ENCODE assay signal across 17 cellular contexts in genomic region chr12:126337556-126337955, GRCh38.
A peak's percentile ranks its signal among the peaks of the same experiment; 100 is the strongest.
DNase-seq lines count a peak whose midpoint lies in the region; TF ChIP-seq lines count a peak whose summit lies in the region.
"Had no signal": no experiment of that assay in that cellular context is flagged by ENCODE, and none has a peak within 500 bp of the region (broad histone marks: within the 10 kb centered on the region; RNA-seq: fewer than 3 reads in every experiment).

No MANE protein-coding gene starts in this region.

- TF ChIP-seq POLR2A in spleen (IDR thresholded peaks at IDR 0.05) = no peak

- H3K9me2 ChIP-seq in SK-N-SH = no peaks in the 10 kb centered on the region

- no peaks in the 10 kb centered on the region for H3K27me3 ChIP-seq in AG04450 (ENCODE audit: control insufficient read depth, insufficient read depth, low read length)
- no peaks in the 10 kb centered on the region for H3K27me3 ChIP-seq in SK-N-SH (ENCODE audit: insufficient read depth)
- H3K27me3 ChIP-seq in spleen (replicated peaks in 1 of 7) = no peaks in the 10 kb centered on the region

- POLR2A ChIA-PET in AG04450 (lab: Yijun Ruan, JAX) (no interaction called here), SK-N-SH (lab: Yijun Ruan, JAX) (no interaction called here)

- H3K9me3 ChIP-seq in AG04450 (ENCODE audit: control insufficient read depth, insufficient read depth, low read length) (peaks cover 25% of the 10 kb centered on the region), SK-N-SH (no peaks in the 10 kb centered on the region), spleen (peaks cover 0 to 18% (median 0%) of the 10 kb centered on the region in 8 donors)
- H3K9me3 ChIP-seq: thoracic aorta had no signal

- CTCF ChIA-PET in AG04450 (lab: Charles Lee) (no interaction called here), SK-N-SH (lab: Yijun Ruan, JAX) (interaction anchor here (1.2 kb wide), 1 partner anchor 280 kb away, joined by 3 read pairs; no protein-coding TSS in a partner anchor)

- TF ChIP-seq EP300 in SK-N-SH (IDR thresholded peaks at IDR 0.05; ENCODE audit: borderline replicate concordance in 1 of 2, low read depth in 1 of 2, low read length in 1 of 2) = peak in 1 of 2 experiments; percentile 99; a peak in 2 of 4 replicates

- peaks cover 0 to 19% of the 10 kb centered on the region in 2 experiments; a peak in 1 of 4 replicates for H3K4me1 ChIP-seq in SK-N-SH (ENCODE audit: control insufficient read depth in 1 of 2, insufficient read depth in 2 of 2, low read depth in 1 of 2, low read length in 1 of 2)
- H3K4me1 ChIP-seq in spleen = no peaks in the 10 kb centered on the region
- H3K4me1 ChIP-seq: parathyroid adenoma had no signal

- WGBS in SK-N-SH (ENCODE audit: low lambda C conversion rate) = 5% methylated on average over 4 of the region's 4 CpGs
- WGBS in spleen, 5 donors = 67 to 79% (median 75%) methylated on average over 4 of the region's 4 CpGs

- intact Hi-C loops in head of caudate nucleus (cut with DNase I) = no loop called here
- intact Hi-C loops in spleen (cut with DNase I; ENCODE audit: low total_unique reads) = no loop called here

- H2AFZ ChIP-seq in SK-N-SH (ENCODE audit: low read depth) = no peak overlapping the region
- H2AFZ ChIP-seq: parathyroid adenoma had no signal

- H3K36me3 ChIP-seq in SK-N-SH (replicated peaks in 1 of 2; ENCODE audit: control insufficient read depth in 1 of 2, insufficient read depth in 2 of 2, low read length in 1 of 2) (no peaks in the 10 kb centered on the region), spleen (no peaks in the 10 kb centered on the region)
- H3K36me3 ChIP-seq: thoracic aorta had no signal

- H3K27ac ChIP-seq in AG04450 (ENCODE audit: low read depth, low read length) (no peak overlapping the region), SK-N-SH (ENCODE audit: low read depth in 2 of 2, low read length in 1 of 2) (peak overlapping the region in 1 of 2 experiments; percentile 86; a peak in 2 of 4 replicates), spleen (no peak overlapping the region)
- H3K27ac ChIP-seq: parathyroid adenoma, thoracic aorta had no signal

- H3K9ac ChIP-seq in SK-N-SH = peak overlapping the region; percentile 28; the same call in 1 of the 2 replicates
- H3K9ac ChIP-seq: parathyroid adenoma had no signal

- peak; percentile 0 for DNase-seq in AG04450 (ENCODE audit: low read depth, low spot score)
- peak; percentile 53 for DNase-seq in HFF-Myc (ENCODE audit: extremely low read depth, low read depth)
- DNase-seq in SK-N-SH = peak; percentile 6
- peak; percentile 56 for DNase-seq in iris pigment epithelial cell (ENCODE audit: low read depth)
- DNase-seq in head of caudate nucleus = no peak
- DNase-seq in activated naive CD4-positive, alpha-beta T cell treated with anti-CD3 and anti-CD28 coated beads, Interleukin-2, amount 50 U/mL, for 16 hours = no peak
- DNase-seq in globus pallidus (ENCODE audit: low spot score) = no peak
- no peak for DNase-seq in spleen
- DNase-seq: activated CD8-positive, alpha-beta T cell treated with anti-CD3 and anti-CD28 coated beads, Interleukin-2, amount 10 ng/mL, durations not matched to agents 7 days and 5 days; dermis blood vessel endothelial cell; DMS79 treated with DMSO at 0.1 percent for 48 hours; immature natural killer cell; NCI-H1092; NCI-H446 treated with DMSO at 0.1 percent for 48 hours; SHP77 had no signal

- no peak overlapping the region for H3K4me3 ChIP-seq in AG04450 (ENCODE audit: low read depth, low read length)
- H3K4me3 ChIP-seq in HFF-Myc (replicated peaks; ENCODE audit: low read depth, low read length) = no peak overlapping the region
- no peak overlapping the region; a peak in 1 of 4 replicates for H3K4me3 ChIP-seq in SK-N-SH (ENCODE audit: low read depth in 2 of 2, low read length in 1 of 2)
- H3K4me3 ChIP-seq in spleen = no peak overlapping the region
- H3K4me3 ChIP-seq: thoracic aorta had no signal

- TF ChIP-seq RAD21 in SK-N-SH (IDR thresholded peaks at IDR 0.05; ENCODE audit: low read length) = no peak

- H3F3A ChIP-seq in SK-N-SH (replicated peaks; ENCODE audit: insufficient read depth) = peaks cover 20% of the 10 kb centered on the region

- H4K20me1 ChIP-seq in SK-N-SH (ENCODE audit: insufficient read depth) = no peaks in the 10 kb centered on the region

- H3K79me2 ChIP-seq in SK-N-SH (ENCODE audit: insufficient read depth) = no peaks in the 10 kb centered on the region
- H3K79me2 ChIP-seq: parathyroid adenoma had no signal

- TF ChIP-seq CTCF in AG04450 (IDR thresholded peaks at IDR 0.05; ENCODE audit: low read depth, low read length) (no peak), HFF-Myc (IDR thresholded peaks at IDR 0.05; ENCODE audit: low read depth, low read length, missing control alignments) (no peak), SK-N-SH (IDR thresholded peaks at IDR 0.05) (no peak), spleen (IDR thresholded peaks at IDR 0.05 in 8 of 11, conservative IDR thresholded peaks at IDR 0.05 in 3 of 11) (no peak)

- peak overlapping the region; percentile 8 for H3K4me2 ChIP-seq in SK-N-SH

TF ChIP-seq in SK-N-SH, 30 proteins besides CTCF, POLR2A, EP300 and RAD21 (continues in another document):
- no peak for TF ChIP-seq MXI1 (IDR thresholded peaks at IDR 0.05; ENCODE audit: low read depth, low read length)
- TF ChIP-seq EZH2phosphoT487 (IDR thresholded peaks at IDR 0.05; ENCODE audit: borderline replicate concordance, low read depth) = no peak
- peak; percentile 89 for TF ChIP-seq FOXM1 (IDR thresholded peaks at IDR 0.05; ENCODE audit: low read depth)
- peak; percentile 92 for TF ChIP-seq NFIC (IDR thresholded peaks at IDR 0.05; ENCODE audit: borderline replicate concordance)
- TF ChIP-seq PBX3 (IDR thresholded peaks at IDR 0.05) = peak; percentile 97
- TF ChIP-seq REST (IDR thresholded peaks at IDR 0.05; ENCODE audit: low read depth, low read length) = peak; percentile 61; the same call in 1 of the 2 replicates
- TF ChIP-seq RCOR1 (IDR thresholded peaks at IDR 0.05; ENCODE audit: low read length) = no peak
- TF ChIP-seq MEF2A (IDR thresholded peaks at IDR 0.05; ENCODE audit: borderline replicate concordance, low read depth) = peak; percentile 86
- TF ChIP-seq FOSL2 (IDR thresholded peaks at IDR 0.05; ENCODE audit: borderline replicate concordance, low read depth) = peak; percentile 94
- peak; percentile 58 for TF ChIP-seq MAX (IDR thresholded peaks at IDR 0.05; ENCODE audit: low read depth)
- TF ChIP-seq POLR2AphosphoS5 (IDR thresholded peaks at IDR 0.05; ENCODE audit: low read depth, low read length) = peak; percentile 79
- TF ChIP-seq GABPA (IDR thresholded peaks at IDR 0.05; ENCODE audit: low read depth) = no peak
- peak; percentile 30; the same call in 1 of the 2 replicates for TF ChIP-seq TAF1 (IDR thresholded peaks at IDR 0.05; ENCODE audit: borderline replicate concordance, low read depth, low read length)
- no peak for TF ChIP-seq USF2 (IDR thresholded peaks at IDR 0.05; ENCODE audit: borderline replicate concordance, low read depth, low read length)

Comparison
In these comparisons a context has a peak if more than half of its experiments do, and no peak if none do; other contexts are left out.
1. DNase-seq: peak in AG04450 (single experiment), HFF-Myc (single experiment), SK-N-SH (single experiment) and iris pigment epithelial cell (single experiment); none in head of caudate nucleus (0 of 42), activated naive CD4-positive, alpha-beta T cell treated with anti-CD3 and anti-CD28 coated beads, Interleukin-2, amount 50 U/mL, for 16 hours (single experiment), globus pallidus (single experiment) and spleen (single experiment).